ENCODE assay signal across 8 cellular contexts in the genomic region with DNA sequence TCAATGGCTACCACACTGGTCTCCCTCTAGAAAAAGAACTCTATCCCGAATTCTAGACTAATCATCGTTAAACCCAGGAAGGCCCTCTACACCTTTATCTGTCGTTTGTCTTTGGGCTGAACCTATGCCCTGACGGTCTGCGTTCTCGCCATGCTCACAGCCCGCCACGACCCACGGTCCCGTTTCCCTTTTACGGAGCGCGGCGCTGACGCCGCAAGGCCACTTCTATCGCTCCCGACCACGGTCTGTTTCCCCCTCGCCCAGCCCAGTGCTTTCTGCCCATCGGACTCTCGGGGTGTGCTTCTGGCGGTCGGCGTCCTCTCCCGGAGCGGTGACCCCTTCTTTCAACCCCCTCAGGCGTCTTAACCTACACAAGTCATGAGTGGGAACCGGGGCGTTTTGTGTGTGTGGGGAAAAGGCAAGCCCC. TPM values are rescaled to one million over a fixed set of nuclear protein-coding genes. Genes with fewer than 3 reads are reported as not detected.
DNase-seq lines count a peak whose midpoint lies in the region; ATAC-seq and TF ChIP-seq lines count a peak whose summit lies in the region.

No MANE protein-coding gene starts in this region.

- peak overlapping the region; percentile 95 for H3K4me3 ChIP-seq in OCI-LY1 (ENCODE audit: low read depth, low read length, poor library complexity, severe bottlenecking)
- H3K4me3 ChIP-seq in fibroblast of pulmonary artery (replicated peaks; ENCODE audit: low read depth, low read length) = peak overlapping the region; percentile 96
- peak overlapping the region; percentile 95 to 96 for H3K4me3 ChIP-seq in testis

- H3K4me3 Mint-ChIP-seq in activated T-helper 17 cell treated with anti-CD3 and anti-CD28 coated beads, Interleukin-2, amount 50 U/mL, for 72 hours = peak overlapping the region; percentile 88
- peak overlapping the region; percentile 99 for H3K4me3 Mint-ChIP-seq in nephron progenitor cell

- H3F3A ChIP-seq in OCI-LY1 (ENCODE audit: insufficient read depth, low read length) = no peaks in the 10 kb centered on the region

- no peaks in the 10 kb centered on the region for H3K9me2 ChIP-seq in OCI-LY1 (ENCODE audit: low read depth, low read length)

- no peaks in the 10 kb centered on the region for H4K20me1 ChIP-seq in OCI-LY1 (ENCODE audit: insufficient read depth, low read length)

- DNase-seq in SIG-M5 treated with dmso at 0.1 percent for 504 hours (lab: John Stamatoyannopoulos, UW; ENCODE audit: unreplicated experiment) (peak; percentile 34), SIG-M5 (lab: John Stamatoyannopoulos, UW) (no peak), fibroblast of pulmonary artery (ENCODE audit: low read depth) (peak; percentile 27), nephron progenitor cell (peak; percentile 59), testis (peak; percentile 34)

- H3K27me3 ChIP-seq in OCI-LY1 (ENCODE audit: insufficient read depth, low read length) (no peaks in the 10 kb centered on the region), testis (no peaks in the 10 kb centered on the region)

- no peak for TF ChIP-seq POLR2A in testis (IDR thresholded peaks at IDR 0.05)

- H3K27me3 Mint-ChIP-seq in activated T-helper 17 cell treated with anti-CD3 and anti-CD28 coated beads, Interleukin-2, amount 50 U/mL, for 72 hours = no peaks in the 10 kb centered on the region
- no peaks in the 10 kb centered on the region for H3K27me3 Mint-ChIP-seq in nephron progenitor cell (ENCODE audit: low read depth, poor library complexity)

- H3K27ac ChIP-seq in OCI-LY1 (ENCODE audit: low read depth, low read length, poor library complexity, severe bottlenecking) = peak overlapping the region; percentile 49
- peak overlapping the region; percentile 95 to 98 for H3K27ac ChIP-seq in testis

- peak overlapping the region; percentile 88 for H3K9ac ChIP-seq in OCI-LY1 (ENCODE audit: low read length)

- no peak for TF ChIP-seq CTCF in OCI-LY1 (IDR thresholded peaks at IDR 0.05; ENCODE audit: low read length)
- no peak for TF ChIP-seq CTCF in fibroblast of pulmonary artery (IDR thresholded peaks at IDR 0.05; ENCODE audit: low read length, missing control alignments)
- TF ChIP-seq CTCF in nephron progenitor cell (IDR thresholded peaks at IDR 0.05) = no peak
- TF ChIP-seq CTCF in testis (IDR thresholded peaks at IDR 0.05) = no peak

- H3K9me3 Mint-ChIP-seq in activated T-helper 17 cell treated with anti-CD3 and anti-CD28 coated beads, Interleukin-2, amount 50 U/mL, for 72 hours = no peaks in the 10 kb centered on the region
- H3K9me3 Mint-ChIP-seq in nephron progenitor cell = no peaks in the 10 kb centered on the region

- H3K27ac Mint-ChIP-seq in activated T-helper 17 cell treated with anti-CD3 and anti-CD28 coated beads, Interleukin-2, amount 50 U/mL, for 72 hours = peak overlapping the region; percentile 84
- peak overlapping the region; percentile 96 for H3K27ac Mint-ChIP-seq in nephron progenitor cell

- peak; percentile 38 for ATAC-seq in HG03066 (IDR thresholded peaks at IDR 0.05; ENCODE audit: low read depth, unreplicated experiment)
- ATAC-seq in activated T-helper 17 cell treated with anti-CD3 and anti-CD28 coated beads, Interleukin-2, amount 50 U/mL, for 72 hours (replicated peaks) = peak; percentile 61

- H3K36me3 ChIP-seq in OCI-LY1 (ENCODE audit: insufficient read depth, low read length) = peaks cover 5% of the 10 kb centered on the region; the same call in 1 of the 2 replicates
- H3K36me3 ChIP-seq in testis (ENCODE audit: low read depth, missing control alignments) = no peaks in the 10 kb centered on the region

- peaks cover 16% of the 10 kb centered on the region for H3K36me3 Mint-ChIP-seq in activated T-helper 17 cell treated with anti-CD3 and anti-CD28 coated beads, Interleukin-2, amount 50 U/mL, for 72 hours (ENCODE audit: low read depth)
- H3K36me3 Mint-ChIP-seq in nephron progenitor cell (ENCODE audit: low read depth) = peaks cover 5% of the 10 kb centered on the region

- intact Hi-C loops in testis (cut with DNase I; ENCODE audit: low total_unique reads) = no loop called here

- H3K9me3 ChIP-seq in OCI-LY1 (ENCODE audit: low read length) (no peaks in the 10 kb centered on the region), testis (no peaks in the 10 kb centered on the region)

- H3K4me2 ChIP-seq in OCI-LY1 (ENCODE audit: low read length) = peak overlapping the region; percentile 91

- peaks cover 16% of the 10 kb centered on the region for H3K79me2 ChIP-seq in OCI-LY1 (ENCODE audit: insufficient read depth, low read length)

- H3K4me1 ChIP-seq in OCI-LY1 (ENCODE audit: insufficient read depth, low read length, severe bottlenecking) (peaks cover 43% of the 10 kb centered on the region), testis (no peaks in the 10 kb centered on the region)

- no peaks in the 10 kb centered on the region for H3K4me1 Mint-ChIP-seq in activated T-helper 17 cell treated with anti-CD3 and anti-CD28 coated beads, Interleukin-2, amount 50 U/mL, for 72 hours
- peaks cover 19% of the 10 kb centered on the region for H3K4me1 Mint-ChIP-seq in nephron progenitor cell

- 0 to 1% methylated on average over 12 to 30 of the region's 30 CpGs for WGBS in testis, 2 donors

- no peak overlapping the region for H2AFZ ChIP-seq in OCI-LY1 (ENCODE audit: low read length)

RNA-seq across cellular contexts. Expression of gene C9orf40, which starts 1.0 kb away (rescaled TPM):
- 10 to 100 TPM; 10.4 to 21.3 TPM for total RNA-seq in activated T-helper 17 cell treated with anti-CD3 and anti-CD28 coated beads, Interleukin-2, amount 50 U/mL, for 72 hours
- 10 to 100 TPM in 1 of 2 donors, 1 to 10 TPM in 1; 8.9 to 14.6 TPM for total RNA-seq in testis
- 21.4 TPM for polyA plus RNA-seq in testis (ENCODE audit: insufficient read depth, low read depth, low replicate concordance)
